In the genomic region with DNA sequence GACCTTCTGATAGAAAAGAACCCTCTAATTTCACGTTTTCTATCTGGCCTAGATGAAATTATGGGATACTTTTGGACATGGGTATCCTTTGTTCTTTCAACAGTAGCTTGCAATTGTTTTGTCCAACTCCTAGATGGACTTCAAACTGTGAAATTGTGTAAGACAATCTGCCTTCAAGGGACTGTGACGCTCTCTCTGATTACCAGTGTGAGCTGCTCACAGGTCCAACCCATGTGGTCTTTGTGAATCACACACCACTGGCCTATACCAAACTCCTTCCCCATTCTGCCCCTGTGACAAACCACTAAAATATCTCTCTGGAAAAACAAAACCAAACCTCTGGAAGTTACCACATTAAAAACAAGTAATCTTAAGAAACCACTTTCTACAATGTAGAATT, we compare ENCODE assay signal across 17 cellular contexts. TPM values are rescaled to one million over a fixed set of nuclear protein-coding genes. Genes with fewer than 3 reads are reported as not detected.
DNase-seq lines count a peak whose midpoint lies in the region; ATAC-seq and TF ChIP-seq lines count a peak whose summit lies in the region.
"Had no signal": no experiment of that assay in that cellular context is flagged by ENCODE, and none has a peak within 500 bp of the region (broad histone marks: within the 10 kb centered on the region; RNA-seq: fewer than 3 reads in every experiment).

No MANE protein-coding gene starts in this region.

- no peaks in the 10 kb centered on the region for H4K20me1 ChIP-seq in neural progenitor cell (ENCODE audit: low read depth)

- H3K9me3 Mint-ChIP-seq in progenitor cell of endocrine pancreas (ENCODE audit: low read depth) (peaks cover 8% of the 10 kb centered on the region), neural progenitor cell (peaks cover 11% of the 10 kb centered on the region)
- H3K9me3 Mint-ChIP-seq: natural killer cell had no signal

- H3K27me3 ChIP-seq in neural progenitor cell: no peaks in the 10 kb centered on the region

- DNase-seq in GM03348 (ENCODE audit: low spot score) (peak; percentile 94), RPMI7951 (ENCODE audit: low read depth) (peak; percentile 97), progenitor cell of endocrine pancreas (ENCODE audit: low spot score, unreplicated experiment) (no peak), neural progenitor cell (ENCODE audit: low spot score) (no peak), DMS114 treated with DMSO at 0.1 percent for 48 hours (lab: John Stamatoyannopoulos, UW; ENCODE audit: unreplicated experiment) (no peak), NCI-H2227 (lab: John Stamatoyannopoulos, UW; ENCODE audit: unreplicated experiment) (no peak), NCI-H187 (lab: John Stamatoyannopoulos, UW) (no peak)
- DNase-seq: activated CD4-positive, alpha-beta T cell treated with anti-CD3 and anti-CD28 coated beads, Interleukin-2, amount 50 U/mL, for 48 hours; activated naive CD8-positive, alpha-beta T cell treated with anti-CD3 and anti-CD28 coated beads, Interleukin-2, amount 10 ng/mL, durations not matched to agents 7 days and 5 days; DMS153; H7; hippocampal formation; natural killer cell; NCI-H1694 had no signal

- peaks cover 32% of the 10 kb centered on the region for H3K79me2 ChIP-seq in neural progenitor cell (ENCODE audit: low read depth)

- H3K4me2 ChIP-seq in neural progenitor cell: no peak overlapping the region

- H3K27ac ChIP-seq in neural progenitor cell: no peak overlapping the region

- H3K4me3 ChIP-seq in neural progenitor cell: no peak overlapping the region

- H3F3A ChIP-seq in neural progenitor cell (ENCODE audit: low read depth): no peaks in the 10 kb centered on the region

- H3K4me1 Mint-ChIP-seq in progenitor cell of endocrine pancreas (ENCODE audit: low read depth): peaks cover 2% of the 10 kb centered on the region
- peaks cover 12% of the 10 kb centered on the region for H3K4me1 Mint-ChIP-seq in neural progenitor cell
- H3K4me1 Mint-ChIP-seq: activated naive CD8-positive, alpha-beta T cell treated with anti-CD3 and anti-CD28 coated beads, Interleukin-2, amount 10 ng/mL, durations not matched to agents 7 days and 5 days; natural killer cell had no signal

- H3K27ac Mint-ChIP-seq in progenitor cell of endocrine pancreas: peak overlapping the region; percentile 5
- H3K27ac Mint-ChIP-seq in neural progenitor cell: no peak overlapping the region
- H3K27ac Mint-ChIP-seq: activated naive CD8-positive, alpha-beta T cell treated with anti-CD3 and anti-CD28 coated beads, Interleukin-2, amount 10 ng/mL, durations not matched to agents 7 days and 5 days; natural killer cell; type B pancreatic cell had no signal

- TF ChIP-seq CTCF in progenitor cell of endocrine pancreas (IDR thresholded peaks at IDR 0.05; ENCODE audit: unreplicated experiment) (no peak), neural progenitor cell (IDR thresholded peaks at IDR 0.05) (no peak)

- no peak overlapping the region for H3K4me3 Mint-ChIP-seq in progenitor cell of endocrine pancreas (ENCODE audit: low read depth)
- no peak overlapping the region for H3K4me3 Mint-ChIP-seq in neural progenitor cell
- H3K4me3 Mint-ChIP-seq: activated naive CD8-positive, alpha-beta T cell treated with anti-CD3 and anti-CD28 coated beads, Interleukin-2, amount 10 ng/mL, durations not matched to agents 7 days and 5 days; natural killer cell; type B pancreatic cell had no signal

- no peaks in the 10 kb centered on the region for H3K4me1 ChIP-seq in neural progenitor cell

- H3K27me3 Mint-ChIP-seq in progenitor cell of endocrine pancreas (no peaks in the 10 kb centered on the region), neural progenitor cell (ENCODE audit: insufficient read depth, low read depth) (no peaks in the 10 kb centered on the region)
- H3K27me3 Mint-ChIP-seq: activated naive CD8-positive, alpha-beta T cell treated with anti-CD3 and anti-CD28 coated beads, Interleukin-2, amount 10 ng/mL, durations not matched to agents 7 days and 5 days; type B pancreatic cell had no signal

- H3K36me3 Mint-ChIP-seq in progenitor cell of endocrine pancreas (ENCODE audit: insufficient read depth) (peaks cover 42% of the 10 kb centered on the region), neural progenitor cell (peaks cover 54% of the 10 kb centered on the region)
- H3K36me3 Mint-ChIP-seq: activated naive CD8-positive, alpha-beta T cell treated with anti-CD3 and anti-CD28 coated beads, Interleukin-2, amount 10 ng/mL, durations not matched to agents 7 days and 5 days; natural killer cell had no signal

- H2AFZ ChIP-seq in neural progenitor cell (replicated peaks): no peak overlapping the region

- no peaks in the 10 kb centered on the region for H3K36me3 ChIP-seq in neural progenitor cell

- H3K9me3 ChIP-seq in neural progenitor cell (ENCODE audit: low read depth): no peaks in the 10 kb centered on the region

- H3K9ac ChIP-seq in neural progenitor cell: no peak overlapping the region

- ATAC-seq in esophagus mucosa: peak; percentile 45
- ATAC-seq: natural killer cell, Right ventricle myocardium inferior had no signal

RNA-seq across cellular contexts. Expression of gene NINL, which starts 59.5 kb away (rescaled TPM):
- total RNA-seq in RPMI7951 (2014; rRNA removed; shearing (Covaris generic)): 6.2 and 6.4 TPM in 2 replicates
- total RNA-seq in esophagus mucosa (4.8 TPM), progenitor cell of endocrine pancreas (114 and 125 TPM in 2 replicates), neural progenitor cell (ENCODE audit: low replicate concordance) (21.5 and 32.2 TPM in 2 replicates)

Comparison
In these comparisons a context has a peak if more than half of its experiments do, and no peak if none do; other contexts are left out.
1. DNase-seq: peak in GM03348 (single experiment) and RPMI7951 (single experiment); none in progenitor cell of endocrine pancreas (single experiment), neural progenitor cell (single experiment), DMS114 treated with DMSO at 0.1 percent for 48 hours (single experiment), NCI-H2227 (single experiment) and NCI-H187 (0 of 2).